11 cellular contexts compared by ENCODE assay signal in genomic region chr18:2572892-2573291, GRCh38. TPM values are rescaled to one million over a fixed set of nuclear protein-coding genes. Genes with fewer than 3 reads are reported as not detected.
DNase-seq lines count a peak whose midpoint lies in the region; FAIRE-seq and TF ChIP-seq lines count a peak whose summit lies in the region.
"Had no signal": no experiment of that assay in that cellular context is flagged by ENCODE, and none has a peak within 500 bp of the region (broad histone marks: within the 10 kb centered on the region; RNA-seq: fewer than 3 reads in every experiment).

No MANE protein-coding gene starts in this region.

- FAIRE-seq in astrocyte (lab: Jason Lieb, UNC), result no peak

- H3K27ac Mint-ChIP-seq in Calu3 (ENCODE audit: unreplicated experiment) (peak overlapping the region; percentile 84), astrocyte (ENCODE audit: unreplicated experiment) (no peak overlapping the region)

- H3K4me1 ChIP-seq in astrocyte (ENCODE audit: insufficient read depth, low read length) (peaks cover 15% of the 10 kb centered on the region), mesodermal cell (ENCODE audit: control insufficient read depth, insufficient read depth, low read length, poor library complexity, severe bottlenecking) (peaks cover 12% of the 10 kb centered on the region), sigmoid colon (peaks cover 0 to 23% (median 18%) of the 10 kb centered on the region in 4 donors), stomach (peaks cover 9 to 43% (median 25%) of the 10 kb centered on the region in 4 donors)

- H3K27ac ChIP-seq in astrocyte (ENCODE audit: low read depth, low read length) (no peak overlapping the region), mesodermal cell (ENCODE audit: low read depth, low read length, severe bottlenecking) (no peak overlapping the region), sigmoid colon (no peak overlapping the region), stomach (no peak overlapping the region)

- H3K9me3 Mint-ChIP-seq in Calu3 (ENCODE audit: low read depth, unreplicated experiment), result no peaks in the 10 kb centered on the region
- no peaks in the 10 kb centered on the region for H3K9me3 Mint-ChIP-seq in astrocyte (ENCODE audit: unreplicated experiment)

- peak overlapping the region; percentile 96 for H3K4me2 ChIP-seq in astrocyte (ENCODE audit: low read length)

- TF ChIP-seq POLR2A in sigmoid colon (IDR thresholded peaks at IDR 0.05) (no peak), stomach (IDR thresholded peaks at IDR 0.05) (no peak)

- TF ChIP-seq CTCF in Calu3 (IDR thresholded peaks at IDR 0.05; ENCODE audit: unreplicated experiment) (no peak), astrocyte (IDR thresholded peaks at IDR 0.05; ENCODE audit: insufficient read depth, low read depth, low read length) (no peak), sigmoid colon (IDR thresholded peaks at IDR 0.05) (no peak), stomach (IDR thresholded peaks at IDR 0.05) (no peak)

- CTCF ChIA-PET in Calu3 (lab: Charles Lee), result interaction anchor here (0.5 to 1.3 kb wide), 2 partner anchors 10 to 69 kb away, joined by 3 to 4 read pairs; no protein-coding TSS in a partner anchor

- intact Hi-C loops in Calu3 (cut with micrococcal nuclease; ENCODE audit: unreplicated experiment), result loop anchor here (5.0 kb wide), 1 partner anchor 84 kb away; the partner anchor contains the start of gene SMCHD1
- intact Hi-C loops in sigmoid colon (cut with DNase I), result no loop called here
- intact Hi-C loops in stomach (cut with DNase I; ENCODE audit: low total_unique reads), result loop anchor here (10.0 kb wide), 1 partner anchor 82 kb away; the partner anchor contains the start of gene SMCHD1

- H3K9me3 ChIP-seq in astrocyte (ENCODE audit: insufficient read depth, low read depth, low read length), result no peaks in the 10 kb centered on the region
- H3K9me3 ChIP-seq in mesodermal cell (ENCODE audit: control insufficient read depth, low read length), result no peaks in the 10 kb centered on the region
- no peaks in the 10 kb centered on the region for H3K9me3 ChIP-seq in sigmoid colon
- no peaks in the 10 kb centered on the region for H3K9me3 ChIP-seq in stomach

- H3K27me3 Mint-ChIP-seq in Calu3 (ENCODE audit: unreplicated experiment) (no peaks in the 10 kb centered on the region), astrocyte (ENCODE audit: low read depth, unreplicated experiment) (no peaks in the 10 kb centered on the region)

- no TSS peak for BruUV-seq in Calu3 (replicated peaks; lab: Mats Ljungman, UMichigan)

- H3K36me3 ChIP-seq in astrocyte (ENCODE audit: insufficient read depth, low read length) (peaks cover 9% of the 10 kb centered on the region), mesodermal cell (ENCODE audit: control insufficient read depth, insufficient read depth, low read length) (peaks cover 29% of the 10 kb centered on the region), sigmoid colon (no peaks in the 10 kb centered on the region), stomach (no peaks in the 10 kb centered on the region)

- peaks cover 73% of the 10 kb centered on the region for H3K79me2 ChIP-seq in astrocyte (ENCODE audit: insufficient read depth, low read length)

- peak overlapping the region; percentile 98 for H3K9ac ChIP-seq in astrocyte (ENCODE audit: low read length)

- H3K36me3 Mint-ChIP-seq in Calu3 (ENCODE audit: insufficient read depth, unreplicated experiment) (peaks cover 63% of the 10 kb centered on the region), astrocyte (ENCODE audit: low read depth, unreplicated experiment) (no peaks in the 10 kb centered on the region)

- H3K4me3 Mint-ChIP-seq in Calu3 (ENCODE audit: low read depth, unreplicated experiment) (peak overlapping the region; percentile 91), astrocyte (ENCODE audit: unreplicated experiment) (peak overlapping the region; percentile 55)

- TF ChIP-seq EP300 in sigmoid colon (IDR thresholded peaks at IDR 0.05) (no peak), stomach (IDR thresholded peaks at IDR 0.05) (no peak)

- H3K4me1 Mint-ChIP-seq in Calu3 (ENCODE audit: low read depth, unreplicated experiment) (peaks cover 45% of the 10 kb centered on the region), astrocyte (ENCODE audit: low read depth, unreplicated experiment) (peaks cover 12% of the 10 kb centered on the region)

- peak overlapping the region; percentile 99 for H2AFZ ChIP-seq in astrocyte (ENCODE audit: low read depth, low read length)

- H3K4me3 ChIP-seq in Jurkat, Clone E6-1 (ENCODE audit: low read length), result peak overlapping the region; percentile 99
- H3K4me3 ChIP-seq in astrocyte (ENCODE audit: insufficient read depth, low read depth, low read length), result peak overlapping the region; percentile 99
- H3K4me3 ChIP-seq in mesodermal cell (ENCODE audit: extremely low read depth, insufficient read depth, low read length, poor library complexity, severe bottlenecking), result peak overlapping the region; percentile 80
- H3K4me3 ChIP-seq in sigmoid colon, result no peak overlapping the region
- no peak overlapping the region for H3K4me3 ChIP-seq in stomach

- DNase-seq in Calu3 (no peak), astrocyte (ENCODE audit: low read depth) (no peak), NCI-H2171 (lab: John Stamatoyannopoulos, UW) (no peak), sigmoid colon (no peak), stomach (no peak), OCI-M1 (lab: John Stamatoyannopoulos, UW) (no peak)
- DNase-seq in Jurkat, Clone E6-1 (ENCODE audit: low read depth, low spot score), result no peak
- DNase-seq: activated gamma-delta T cell treated with Interleukin-2 at 50 U/mL for 16 hours, islet precursor cell, NCI-H446 treated with DMSO at 0.1 percent for 48 hours had no signal

- WGBS in mesodermal cell (ENCODE audit: insufficient coverage in 2 of 2), 2 experiments, result 40% methylated on average over 1 of the region's 5 CpGs; no CpG with 5 or more reads in 1 of the 2 experiments
- 53 to 55% methylated on average over 5 of the region's 5 CpGs for WGBS in sigmoid colon, 2 donors
- 31 to 44% (median 33%) methylated on average over 5 of the region's 5 CpGs for WGBS in stomach, 5 donors

- no peaks in the 10 kb centered on the region for H4K20me1 ChIP-seq in astrocyte (ENCODE audit: insufficient read depth, low read length)

- no peaks in the 10 kb centered on the region for H3K27me3 ChIP-seq in astrocyte (ENCODE audit: insufficient read depth, low read length)
- H3K27me3 ChIP-seq in sigmoid colon, result peaks cover 0 to 4% (median 0%) of the 10 kb centered on the region in 3 donors
- no peaks in the 10 kb centered on the region for H3K27me3 ChIP-seq in stomach

RNA-seq across cellular contexts. Expression of gene NDC80, which starts 1.5 kb away (rescaled TPM):
- total RNA-seq in Calu3 (2022) (49.5 and 56.0 TPM in 2 replicates), astrocyte (1.9 and 3.5 TPM in 2 replicates), sigmoid colon (under 1 TPM in 2 of 4 donors, not detected in 2; 0.36 to 0.41 TPM), stomach (10 to 100 TPM in 1 of 5 donors, 1 to 10 TPM in 4; 1.4 to 25.7 (median 3.6) TPM)
- 52.8 TPM for polyA plus RNA-seq in Jurkat, Clone E6-1 (2012; ENCODE audit: insufficient read depth, insufficient read length)
- polyA plus RNA-seq in mesodermal cell (2013, experiment 1 of 2), result 34.5 TPM
- 45.8 TPM for polyA plus RNA-seq in mesodermal cell (2013, experiment 2 of 2)
- polyA plus RNA-seq in sigmoid colon (10 to 100 TPM in 1 of 3 donors, 1 to 10 TPM in 2; 1.2 to 12.6 (median 3.5) TPM), stomach (1 to 10 TPM; 2.1 to 7.3 (median 3.1) TPM)

RNA-seq across cellular contexts. Expression of gene METTL4, which starts 1.6 kb away (rescaled TPM):
- 17.2 and 20.3 TPM in 2 replicates for total RNA-seq in Calu3 (2022)
- polyA plus RNA-seq in Jurkat, Clone E6-1 (2012; ENCODE audit: insufficient read depth, insufficient read length), result 11.7 TPM
- 9.0 and 10.5 TPM in 2 replicates for total RNA-seq in astrocyte
- 12.8 TPM for polyA plus RNA-seq in mesodermal cell (2013, experiment 1 of 2)
- 13.3 TPM for polyA plus RNA-seq in mesodermal cell (2013, experiment 2 of 2)
- total RNA-seq in sigmoid colon, result 1 to 10 TPM; 5.4 to 8.9 (median 6.7) TPM
- 1 to 10 TPM; 4.2 to 9.6 (median 5.8) TPM for polyA plus RNA-seq in sigmoid colon
- 10 to 100 TPM in 1 of 5 donors, 1 to 10 TPM in 3, under 1 TPM in 1; 0.89 to 17.1 (median 3.5) TPM for total RNA-seq in stomach
- 1 to 10 TPM; 4.4 to 7.1 (median 5.5) TPM for polyA plus RNA-seq in stomach

Comparison
In these comparisons a context has a peak if more than half of its experiments do, and no peak if none do; other contexts are left out.
1. H3K4me3 ChIP-seq: peak in Jurkat, Clone E6-1 (single experiment), astrocyte (single experiment) and mesodermal cell (single experiment); none in sigmoid colon (0 of 4) and stomach (0 of 4).